Comparison of ENCODE assay signal across 14 cellular contexts in the genomic region with DNA sequence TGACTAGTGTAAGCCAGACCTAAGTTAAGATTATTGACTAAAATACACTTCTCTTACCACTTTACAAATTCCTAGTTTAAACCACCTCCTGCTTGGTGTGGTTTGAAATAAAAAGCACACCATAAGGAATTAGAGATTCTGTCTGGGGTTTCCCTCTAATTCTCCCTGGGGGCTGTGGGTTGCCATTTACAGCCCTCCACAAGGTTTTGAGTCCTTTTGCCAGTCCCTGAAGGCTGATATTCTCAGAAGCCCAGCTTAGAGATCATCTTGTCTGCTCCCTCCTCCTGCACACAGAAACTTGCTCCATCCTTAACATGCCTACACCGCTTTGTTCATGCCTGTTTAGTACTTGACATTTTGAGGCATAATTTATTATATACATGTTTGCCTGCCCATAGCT. TPM values are rescaled to one million over a fixed set of nuclear protein-coding genes. Genes with fewer than 3 reads are reported as not detected.
DNase-seq lines count a peak whose midpoint lies in the region; ATAC-seq, FAIRE-seq and TF ChIP-seq lines count a peak whose summit lies in the region.
"Had no signal": no experiment of that assay in that cellular context is flagged by ENCODE, and none has a peak within 500 bp of the region (broad histone marks: within the 10 kb centered on the region; RNA-seq: fewer than 3 reads in every experiment).

No MANE protein-coding gene starts in this region.

- DNase-seq in GM12892 (ENCODE audit: insufficient read length), result no peak
- peak; percentile 41 for DNase-seq in osteoblast (ENCODE audit: insufficient read length, low spot score, missing footprints)
- no peak for DNase-seq in DMS153 treated with DMSO at 0.1 percent for 48 hours (lab: John Stamatoyannopoulos, UW; ENCODE audit: unreplicated experiment)
- DNase-seq: BE2C; Caco-2; CD8-positive, alpha-beta memory T cell; H7; IMR-90; KBM-7 had no signal

- FAIRE-seq in GM12892 (lab: Jason Lieb, UNC), result peak; percentile 27
- FAIRE-seq: A549 had no signal

- no peaks in the 10 kb centered on the region for H4K20me1 ChIP-seq in osteoblast (ENCODE audit: insufficient read depth, low read length)

- no peaks in the 10 kb centered on the region for H3K79me2 ChIP-seq in osteoblast (ENCODE audit: insufficient read depth, low read length)

- H3K4me2 ChIP-seq in osteoblast (ENCODE audit: insufficient read depth, low read length), result no peak overlapping the region
- H3K4me2 ChIP-seq: A549, GM23338 had no signal

- no peak for TF ChIP-seq POLR2A in GM12892 (IDR thresholded peaks at IDR 0.05; ENCODE audit: low read depth, low read length)

- no peaks in the 10 kb centered on the region for H3K9me3 ChIP-seq in osteoblast (ENCODE audit: low read depth, low read length)
- H3K9me3 ChIP-seq: A549, BE2C, Caco-2 had no signal

- H3K4me1 ChIP-seq in osteoblast (ENCODE audit: insufficient read depth, low read length), result no peaks in the 10 kb centered on the region
- H3K4me1 ChIP-seq: A549, BE2C, Caco-2 had no signal

- ATAC-seq in GM19035 (IDR thresholded peaks at IDR 0.05; ENCODE audit: unreplicated experiment), result peak; percentile 21
- no peak for ATAC-seq in HG03378 (IDR thresholded peaks at IDR 0.05; ENCODE audit: unreplicated experiment)
- no peak for ATAC-seq in GM18858 (IDR thresholded peaks at IDR 0.05; ENCODE audit: unreplicated experiment)
- ATAC-seq: A549, GM23338 had no signal

- no peaks in the 10 kb centered on the region for H3K36me3 ChIP-seq in osteoblast (ENCODE audit: insufficient read depth, low read length)
- H3K36me3 ChIP-seq: BE2C had no signal

- H2AFZ ChIP-seq in osteoblast (ENCODE audit: low read length), result no peak overlapping the region
- H2AFZ ChIP-seq: GM23338 had no signal

- no peaks in the 10 kb centered on the region for H3K27me3 ChIP-seq in osteoblast (ENCODE audit: insufficient read depth, low read length)
- H3K27me3 ChIP-seq: BE2C had no signal

- H3K27ac ChIP-seq in osteoblast (ENCODE audit: low read depth, low read length), result no peak overlapping the region
- H3K27ac ChIP-seq: A549 had no signal

- no peak overlapping the region for H3K4me3 ChIP-seq in osteoblast (ENCODE audit: insufficient read depth, low read length)
- H3K4me3 ChIP-seq: A549, GM23338 had no signal

- TF ChIP-seq CTCF in osteoblast (IDR thresholded peaks at IDR 0.05; ENCODE audit: extremely low read depth, low read depth, low read length), result no peak

RNA-seq across cellular contexts. Expression of a gene that starts 7.2 kb away (rescaled TPM):
- 87.7 TPM for polyA plus RNA-seq in GM12892 (2012; ENCODE audit: missing spikeins)
- total RNA-seq in osteoblast, result 7.2 and 7.7 TPM in 2 replicates
